In genomic region chr15:31408724-31409123, GRCh38 we compare ENCODE assay signal across 9 cellular contexts.
"Had no signal": no experiment of that assay in that cellular context is flagged by ENCODE, and none has a peak within 500 bp of the region (broad histone marks: within the 10 kb centered on the region; RNA-seq: fewer than 3 reads in every experiment).

No MANE protein-coding gene starts in this region.

- H3K9ac ChIP-seq: GM23248, KMS-11 had no signal

- H3K4me2 ChIP-seq: KMS-11 had no signal

- H3K4me3 ChIP-seq: GM23248, HAP-1 had no signal

- H2AFZ ChIP-seq: GM23248 had no signal

- DNase-seq: GM23248, GOT3, H7, HFFc6, IMR-90, KBM-7 had no signal

- H3K4me1 ChIP-seq: HAP-1 had no signal

- H3K27ac Mint-ChIP-seq: HFFc6 had no signal

- H3K27ac ChIP-seq: GM23248, HL-60, KMS-11 had no signal

- H3K4me3 Mint-ChIP-seq: HFFc6 had no signal

- H3K36me3 ChIP-seq: HAP-1 had no signal
